ENCODE assay signal across 8 cellular contexts in genomic region chr20:32539817-32540675, GRCh38.
DNase-seq lines count a peak whose midpoint lies in the region.

No MANE protein-coding gene starts in this region.

- DNase-seq in HUDEP-2 (lab: John Stamatoyannopoulos, UW; ENCODE audit: unreplicated experiment in 76 of 76) (peak in 64 of 76 experiments; percentile 8 to 80 (median 44)), AG08395 (ENCODE audit: low spot score) (no peak), NCI-H774 (lab: John Stamatoyannopoulos, UW) (no peak), amniotic stem cell (lab: John Stamatoyannopoulos, UW) (no peak), NCI-H345 (lab: John Stamatoyannopoulos, UW) (no peak)
- peak; percentile 76 for DNase-seq in activated CD4-positive, alpha-beta T cell treated with anti-CD3 and anti-CD28 coated beads for 48 hours
- peak; percentile 54 for DNase-seq in effector CD4-positive, alpha-beta T cell
- DNase-seq in stimulated activated CD8-positive, alpha-beta memory T cell treated with anti-CD3 and anti-CD28 coated beads, Interleukin-2, amount 100 ng/mL, for 1 hour (ENCODE audit: low read depth in 2 of 2), result peak; percentile 48 to 56

Comparison
In these comparisons a context has a peak if more than half of its experiments do, and no peak if none do; other contexts are left out.
1. DNase-seq: peak in HUDEP-2 (64 of 76), activated CD4-positive, alpha-beta T cell treated with anti-CD3 and anti-CD28 coated beads for 48 hours (single experiment), effector CD4-positive, alpha-beta T cell (single experiment) and stimulated activated CD8-positive, alpha-beta memory T cell treated with anti-CD3 and anti-CD28 coated beads, Interleukin-2, amount 100 ng/mL, for 1 hour (2 of 2); none in AG08395 (single experiment), NCI-H774 (single experiment), amniotic stem cell (single experiment) and NCI-H345 (single experiment).